1 cellular context compared by ENCODE assay signal in genomic region chr4:41287005-41287404, GRCh38.
TF ChIP-seq lines count a peak whose summit lies in the region.

No MANE protein-coding gene starts in this region.

TF ChIP-seq in IMR-90, 13 proteins besides CTCF, POLR2A, EP300 and RAD21:
- no peak for TF ChIP-seq RFX5 (IDR thresholded peaks at IDR 0.05; ENCODE audit: low read depth, low read length)
- TF ChIP-seq BHLHE40 (IDR thresholded peaks at IDR 0.05; ENCODE audit: low read depth, low read length) = no peak
- no peak for TF ChIP-seq SMC3 (IDR thresholded peaks at IDR 0.05; ENCODE audit: low read depth, low read length)
- no peak for TF ChIP-seq CHD1 (IDR thresholded peaks at IDR 0.05; ENCODE audit: low read depth, low read length)
- TF ChIP-seq MAFK (IDR thresholded peaks at IDR 0.05; ENCODE audit: low read depth, low read length) = no peak
- no peak for TF ChIP-seq MXI1 (IDR thresholded peaks at IDR 0.05; ENCODE audit: borderline replicate concordance, low read depth, low read length)
- no peak for TF ChIP-seq CEBPB (IDR thresholded peaks at IDR 0.05; ENCODE audit: low read depth, low read length)
- TF ChIP-seq NFE2L2 (IDR thresholded peaks at IDR 0.05; ENCODE audit: low read depth, low read length) = no peak
- no peak for TF ChIP-seq FOS (IDR thresholded peaks at IDR 0.05; ENCODE audit: low read depth, low read length)
- TF ChIP-seq, protein P1, sequence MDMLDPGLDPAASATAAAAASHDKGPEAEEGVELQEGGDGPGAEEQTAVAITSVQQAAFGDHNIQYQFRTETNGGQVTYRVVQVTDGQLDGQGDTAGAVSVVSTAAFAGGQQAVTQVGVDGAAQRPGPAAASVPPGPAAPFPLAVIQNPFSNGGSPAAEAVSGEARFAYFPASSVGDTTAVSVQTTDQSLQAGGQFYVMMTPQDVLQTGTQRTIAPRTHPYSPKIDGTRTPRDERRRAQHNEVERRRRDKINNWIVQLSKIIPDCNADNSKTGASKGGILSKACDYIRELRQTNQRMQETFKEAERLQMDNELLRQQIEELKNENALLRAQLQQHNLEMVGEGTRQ (IDR thresholded peaks at IDR 0.05; ENCODE audit: low read depth, low read length) = no peak
- no peak for TF ChIP-seq MAZ (IDR thresholded peaks at IDR 0.05; ENCODE audit: borderline replicate concordance, low read depth, low read length)
- TF ChIP-seq RCOR1 (IDR thresholded peaks at IDR 0.05; ENCODE audit: insufficient replicate concordance, low read length) = no peak
- TF ChIP-seq ELK1 (IDR thresholded peaks at IDR 0.05; ENCODE audit: borderline replicate concordance, low read depth, low read length) = no peak
